ENCODE assay signal across 27 cellular contexts in the genomic region with DNA sequence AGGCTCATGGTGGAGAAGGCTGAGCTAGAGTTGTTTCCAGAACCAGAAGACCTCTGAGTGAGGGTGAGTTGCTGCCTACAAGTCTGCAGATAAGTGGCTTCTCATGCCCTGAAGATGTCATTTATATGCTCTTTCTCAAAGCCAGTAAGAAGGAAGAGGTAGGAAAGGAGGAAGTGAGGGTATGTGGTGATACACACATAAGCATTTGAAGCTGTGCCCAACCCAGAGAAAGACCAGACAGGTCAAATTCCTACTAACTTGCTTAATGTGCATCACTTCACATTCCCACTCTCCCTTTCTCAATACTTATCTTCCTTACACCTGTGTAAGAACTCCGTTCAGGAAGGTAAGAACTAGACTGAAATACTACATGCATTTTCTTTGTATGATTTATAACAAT. TPM values are rescaled to one million over a fixed set of nuclear protein-coding genes. Genes with fewer than 3 reads are reported as not detected.
DNase-seq lines count a peak whose midpoint lies in the region; ATAC-seq and TF ChIP-seq lines count a peak whose summit lies in the region.
"Had no signal": no experiment of that assay in that cellular context is flagged by ENCODE, and none has a peak within 500 bp of the region (broad histone marks: within the 10 kb centered on the region; RNA-seq: fewer than 3 reads in every experiment).

A gene with protein sequence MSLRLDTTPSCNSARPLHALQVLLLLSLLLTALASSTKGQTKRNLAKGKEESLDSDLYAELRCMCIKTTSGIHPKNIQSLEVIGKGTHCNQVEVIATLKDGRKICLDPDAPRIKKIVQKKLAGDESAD (minus strand): TSS at position 95 of the 400 bp plus-strand sequence. CDS start 87 bp downstream, at position 8.

- no TSS peak for BruUV-seq in mammary epithelial cell (replicated peaks; lab: Mats Ljungman, UMichigan)

- H3K4me2 ChIP-seq in mammary epithelial cell (ENCODE audit: insufficient read depth, low read depth, low read length): no peak within 1 kb of the TSS
- H3K4me2 ChIP-seq: A549, hepatocyte had no signal

- no peaks in the 10 kb centered on the region for H3K4me1 ChIP-seq in mammary epithelial cell (ENCODE audit: insufficient read depth, low read length)
- H3K4me1 ChIP-seq in breast epithelium: no peaks in the 10 kb centered on the region
- peaks cover 17% of the 10 kb centered on the region; the same call in 1 of the 2 replicates for H3K4me1 ChIP-seq in iPS-20b (ENCODE audit: insufficient read depth, low read length)
- H3K4me1 ChIP-seq: A549, esophagus muscularis mucosa, prostate gland had no signal

- 91% methylated on average over 1 of the region's 1 CpG for WGBS in mammary epithelial cell (ENCODE audit: low coverage, missing lambda C conversion rate)

- dilution Hi-C loops in mammary epithelial cell (cut with HindIII; ENCODE audit: low sequenced_read_pairs): no loop called here

- no peaks in the 10 kb centered on the region for H4K20me1 ChIP-seq in mammary epithelial cell (ENCODE audit: insufficient read depth, low read length)

- H2AFZ ChIP-seq in mammary epithelial cell (ENCODE audit: low read depth, low read length): peak within 1 kb of the TSS; percentile 5
- H2AFZ ChIP-seq: hepatocyte had no signal

- H3K27me3 ChIP-seq in mammary epithelial cell (ENCODE audit: insufficient read depth, low read length): no peaks in the 10 kb centered on the region
- H3K27me3 ChIP-seq in breast epithelium: no peaks in the 10 kb centered on the region
- no peaks in the 10 kb centered on the region for H3K27me3 ChIP-seq in iPS-20b (ENCODE audit: insufficient read depth, low read length)
- H3K27me3 ChIP-seq: hepatocyte, neutrophil had no signal

- intact Hi-C loops in mammary epithelial cell (cut with micrococcal nuclease): no loop called here
- intact Hi-C loops in breast epithelium (cut with DNase I; ENCODE audit: low total_unique reads): no loop called here

- H3K4me3 ChIP-seq in mammary epithelial cell (replicated peaks in 1 of 3; ENCODE audit: insufficient read depth in 1 of 3, low read depth in 2 of 3, low read length in 3 of 3) (no peak within 1 kb of the TSS), breast epithelium (no peak within 1 kb of the TSS), iPS-20b (ENCODE audit: low read length) (no peak within 1 kb of the TSS)
- H3K4me3 ChIP-seq: A549, esophagus muscularis mucosa, hepatocyte, lung, prostate gland had no signal

- no peaks in the 10 kb centered on the region for H3K79me2 ChIP-seq in mammary epithelial cell (ENCODE audit: insufficient read depth, low read length)
- H3K79me2 ChIP-seq: hepatocyte had no signal

- in situ Hi-C loops in mammary epithelial cell (cut with MboI; ENCODE audit: low sequenced_read_pairs in 2 of 2): no loop called here

- no peak for TF ChIP-seq POLR2A in breast epithelium (IDR thresholded peaks at IDR 0.05)

- no peak for DNase-seq in mammary epithelial cell
- no peak for DNase-seq in breast epithelium (ENCODE audit: low spot score in 2 of 2)
- peak; percentile 35 for DNase-seq in OCI-M1 (lab: John Stamatoyannopoulos, UW)
- no peak for DNase-seq in NCI-H1105 treated with DMSO at 0.1 percent for 48 hours (lab: John Stamatoyannopoulos, UW)
- DNase-seq in NCI-H2227 (lab: John Stamatoyannopoulos, UW; ENCODE audit: unreplicated experiment): no peak
- DNase-seq: activated CD4-positive, alpha-beta T cell treated with anti-CD3 and anti-CD28 coated beads, Interleukin-2, amount 50 U/mL, for 4 hours; activated CD4-positive, CD25-positive, alpha-beta regulatory T cell; activated CD8-positive, alpha-beta memory T cell treated with anti-CD3 and anti-CD28 coated beads, Interleukin-2, amount 50 U/mL, for 4 hours; anterior cingulate cortex; CD8-positive, alpha-beta memory T cell; cortex of kidney; GOT3; kidney; NCI-H1105; NCI-H510A treated with DMSO at 0.1 percent for 48 hours; NK-92 treated with Interleukin-12 subunit alpha and Interleukin-12 subunit beta, amount 100 ng/mL, for 24 hours had no signal

- ATAC-seq in GM21825 (IDR thresholded peaks at IDR 0.05; ENCODE audit: unreplicated experiment): no peak
- ATAC-seq in GM18870 (IDR thresholded peaks at IDR 0.05; ENCODE audit: unreplicated experiment): no peak
- ATAC-seq: A549; activated naive CD4-positive, alpha-beta T cell treated with anti-CD3 and anti-CD28 coated beads, Interleukin-2, amount 50 U/mL, for 72 hours; activated T-helper 17 cell treated with anti-CD3 and anti-CD28 coated beads, Interleukin-2, amount 50 U/mL, for 72 hours had no signal

- H3K36me3 ChIP-seq in mammary epithelial cell (ENCODE audit: insufficient read depth, low read length) (no peaks in the 10 kb centered on the region), breast epithelium (no peaks in the 10 kb centered on the region), iPS-20b (ENCODE audit: insufficient read depth, low read depth, low read length) (no peaks in the 10 kb centered on the region)
- H3K36me3 ChIP-seq: esophagus muscularis mucosa, neutrophil, prostate gland had no signal

- no peak for TF ChIP-seq CTCF in mammary epithelial cell (conservative IDR thresholded peaks at IDR 0.05 in 1 of 2, IDR thresholded peaks at IDR 0.05 in 1 of 2; ENCODE audit: extremely low read depth in 1 of 2, insufficient read depth in 1 of 2, low read depth in 1 of 2, low read length in 2 of 2)
- TF ChIP-seq CTCF in breast epithelium (IDR thresholded peaks at IDR 0.05): no peak

- CTCF ChIA-PET in mammary epithelial cell (lab: Charles Lee; ENCODE audit: low non-redundant PET): interaction anchor here (0.6 kb wide), 1 partner anchor 273 kb away, joined by 3 read pairs; no protein-coding TSS in a partner anchor

- H3K9me3 ChIP-seq in mammary epithelial cell (replicated peaks; ENCODE audit: insufficient read depth, low read length): no peaks in the 10 kb centered on the region
- no peaks in the 10 kb centered on the region for H3K9me3 ChIP-seq in breast epithelium
- H3K9me3 ChIP-seq in iPS-20b (ENCODE audit: insufficient read depth, low read depth, low read length): no peaks in the 10 kb centered on the region; the same call in 1 of the 2 replicates
- H3K9me3 ChIP-seq: A549, esophagus muscularis mucosa, neutrophil, prostate gland had no signal

- H3K9ac ChIP-seq in mammary epithelial cell (ENCODE audit: insufficient read depth, low read length): no peak within 1 kb of the TSS
- H3K9ac ChIP-seq in iPS-20b (ENCODE audit: low read depth, low read length): no peak within 1 kb of the TSS

- H3K27ac ChIP-seq in mammary epithelial cell (ENCODE audit: insufficient read depth, low read depth, low read length) (no peak within 1 kb of the TSS), breast epithelium (no peak within 1 kb of the TSS), iPS-20b (ENCODE audit: low read length) (peak within 1 kb of the TSS; percentile 46)
- H3K27ac ChIP-seq: A549, esophagus muscularis mucosa, hepatocyte, neutrophil, prostate gland had no signal

RNA-seq across cellular contexts. Expression of the gene that starts here (rescaled TPM):
- total RNA-seq in mammary epithelial cell: 1 to 10 TPM in 1 of 2 donors, under 1 TPM in 1; 0.67 to 1.1 TPM
- polyA plus RNA-seq in mammary epithelial cell: 2.7 TPM
- polyA minus RNA-seq in mammary epithelial cell: not detected
- total RNA-seq in breast epithelium: 1 to 10 TPM; 1.3 to 2.0 (median 1.3) TPM
- total RNA-seq: activated naive CD4-positive, alpha-beta T cell treated with anti-CD3 and anti-CD28 coated beads, Interleukin-2, amount 50 U/mL, for 72 hours; activated T-helper 17 cell treated with anti-CD3 and anti-CD28 coated beads, Interleukin-2, amount 50 U/mL, for 72 hours; CD8-positive, alpha-beta memory T cell; kidney; prostate gland had no signal
- polyA plus RNA-seq: CD8-positive, alpha-beta memory T cell; hepatocyte had no signal
